2 cellular contexts compared by ENCODE assay signal in the genomic region with DNA sequence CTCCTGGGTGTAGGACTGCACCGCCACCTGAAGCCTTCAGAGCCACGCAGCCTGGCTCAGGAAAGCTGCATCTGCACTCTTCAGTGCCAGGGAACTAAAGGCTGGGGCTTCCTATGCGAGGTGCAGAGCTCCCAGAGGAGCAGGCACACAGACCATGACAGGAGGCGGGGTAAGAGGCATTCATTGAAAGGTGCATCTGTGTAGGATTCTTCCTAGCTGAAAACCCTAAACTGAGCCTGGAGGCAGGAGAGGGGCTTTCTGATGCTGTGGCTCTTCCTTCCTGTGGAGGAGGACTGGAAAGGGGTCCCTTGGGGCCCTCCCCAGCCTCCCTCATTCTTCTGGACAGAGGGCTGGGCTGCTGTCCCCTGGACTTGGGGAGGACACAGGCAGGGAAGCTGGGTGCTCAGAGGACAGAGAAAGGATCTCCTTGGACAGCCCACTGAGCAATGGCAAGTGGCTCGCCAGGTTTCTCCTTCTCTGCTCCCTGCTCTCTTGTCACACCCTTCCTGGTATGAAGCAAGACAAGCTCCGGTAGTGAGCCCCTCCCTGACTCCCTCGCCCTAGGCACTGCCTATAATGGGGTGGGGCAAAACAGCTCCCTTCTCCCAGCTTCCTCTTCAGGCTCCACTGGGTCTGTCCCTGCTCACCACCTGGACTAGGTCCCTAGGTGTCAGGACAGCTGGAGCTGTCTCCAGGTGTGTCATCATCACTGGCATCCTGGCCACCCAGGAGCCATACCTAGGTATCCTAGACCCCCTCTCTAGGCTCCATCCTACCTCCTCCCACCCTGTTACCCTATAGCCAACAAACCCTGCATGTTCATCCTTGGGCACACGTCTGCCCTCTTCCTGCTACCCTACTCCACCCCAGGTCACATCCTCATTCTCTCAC.
TF ChIP-seq lines count a peak whose summit lies in the region.

No MANE protein-coding gene starts in this region.

TF ChIP-seq in K562, 482 proteins besides CTCF, POLR2A, EP300 and RAD21 (continues in another document):
- TF ChIP-seq EWSR1 (IDR thresholded peaks at IDR 0.05; ENCODE audit: borderline replicate concordance, low read depth, partially characterized antibody) (no peak), RFX7 (CRISPR knock-in tag; IDR thresholded peaks at IDR 0.05) (no peak), CEBPB (tag; IDR thresholded peaks at IDR 0.05) (peak; percentile 96), CBX1 (IDR thresholded peaks at IDR 0.05; ENCODE audit: low read depth) (no peak), ZNF347 (CRISPR knock-in tag; IDR thresholded peaks at IDR 0.05; ENCODE audit: low read depth) (no peak), TEAD2 (tag; IDR thresholded peaks at IDR 0.05) (no peak), SPI1 (IDR thresholded peaks at IDR 0.05; ENCODE audit: borderline replicate concordance, low read depth, low read length) (no peak), PURB (CRISPR knock-in tag; IDR thresholded peaks at IDR 0.05; ENCODE audit: low read depth) (no peak), NRF1 (conservative IDR thresholded peaks at IDR 0.05 in 1 of 2, IDR thresholded peaks at IDR 0.05 in 1 of 2) (peak in 1 of 2 experiments; percentile 22; a peak in 1 of 4 replicates), ZNF224 (CRISPR knock-in tag; IDR thresholded peaks at IDR 0.05) (no peak), TAF9B (IDR thresholded peaks at IDR 0.05; ENCODE audit: partially characterized antibody) (no peak), RFX5 (IDR thresholded peaks at IDR 0.05; ENCODE audit: low read depth, low read length) (no peak), FOS (IDR thresholded peaks at IDR 0.05; ENCODE audit: extremely low read depth, insufficient read length) (no peak), PHB2 (IDR thresholded peaks at IDR 0.05; ENCODE audit: low read depth) (no peak), ZNF766 (CRISPR knock-in tag; conservative IDR thresholded peaks at IDR 0.05) (no peak), GTF2F1 (IDR thresholded peaks at IDR 0.05; ENCODE audit: low read depth, low read length) (no peak), SP1 (CRISPR knock-in tag; IDR thresholded peaks at IDR 0.05) (no peak), KDM2B (CRISPR knock-in tag; IDR thresholded peaks at IDR 0.05) (no peak), SIN3A (IDR thresholded peaks at IDR 0.05; ENCODE audit: borderline replicate concordance in 2 of 2, control insufficient read depth in 1 of 2, low read depth in 2 of 2, low read length in 2 of 2) (no peak), CEBPG (CRISPR knock-in tag; IDR thresholded peaks at IDR 0.05) (peak; percentile 68), CEBPG (tag; conservative IDR thresholded peaks at IDR 0.05 in 1 of 2, IDR thresholded peaks at IDR 0.05 in 1 of 2) (peak; percentile 59 to 75; a peak in 3 of 4 replicates), TRIM28 (IDR thresholded peaks at IDR 0.05) (no peak)
- TF ChIP-seq, protein P1, sequence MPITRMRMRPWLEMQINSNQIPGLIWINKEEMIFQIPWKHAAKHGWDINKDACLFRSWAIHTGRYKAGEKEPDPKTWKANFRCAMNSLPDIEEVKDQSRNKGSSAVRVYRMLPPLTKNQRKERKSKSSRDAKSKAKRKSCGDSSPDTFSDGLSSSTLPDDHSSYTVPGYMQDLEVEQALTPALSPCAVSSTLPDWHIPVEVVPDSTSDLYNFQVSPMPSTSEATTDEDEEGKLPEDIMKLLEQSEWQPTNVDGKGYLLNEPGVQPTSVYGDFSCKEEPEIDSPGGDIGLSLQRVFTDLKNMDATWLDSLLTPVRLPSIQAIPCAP (CRISPR knock-in tag; IDR thresholded peaks at IDR 0.05; ENCODE audit: borderline replicate concordance) = no peak
- TF ChIP-seq, protein P2, sequence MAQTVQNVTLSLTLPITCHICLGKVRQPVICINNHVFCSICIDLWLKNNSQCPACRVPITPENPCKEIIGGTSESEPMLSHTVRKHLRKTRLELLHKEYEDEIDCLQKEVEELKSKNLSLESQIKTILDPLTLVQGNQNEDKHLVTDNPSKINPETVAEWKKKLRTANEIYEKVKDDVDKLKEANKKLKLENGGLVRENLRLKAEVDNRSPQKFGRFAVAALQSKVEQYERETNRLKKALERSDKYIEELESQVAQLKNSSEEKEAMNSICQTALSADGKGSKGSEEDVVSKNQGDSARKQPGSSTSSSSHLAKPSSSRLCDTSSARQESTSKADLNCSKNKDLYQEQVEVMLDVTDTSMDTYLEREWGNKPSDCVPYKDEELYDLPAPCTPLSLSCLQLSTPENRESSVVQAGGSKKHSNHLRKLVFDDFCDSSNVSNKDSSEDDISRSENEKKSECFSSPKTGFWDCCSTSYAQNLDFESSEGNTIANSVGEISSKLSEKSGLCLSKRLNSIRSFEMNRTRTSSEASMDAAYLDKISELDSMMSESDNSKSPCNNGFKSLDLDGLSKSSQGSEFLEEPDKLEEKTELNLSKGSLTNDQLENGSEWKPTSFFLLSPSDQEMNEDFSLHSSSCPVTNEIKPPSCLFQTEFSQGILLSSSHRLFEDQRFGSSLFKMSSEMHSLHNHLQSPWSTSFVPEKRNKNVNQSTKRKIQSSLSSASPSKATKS (CRISPR knock-in tag; IDR thresholded peaks at IDR 0.05) = no peak
- TF ChIP-seq, protein P3, sequence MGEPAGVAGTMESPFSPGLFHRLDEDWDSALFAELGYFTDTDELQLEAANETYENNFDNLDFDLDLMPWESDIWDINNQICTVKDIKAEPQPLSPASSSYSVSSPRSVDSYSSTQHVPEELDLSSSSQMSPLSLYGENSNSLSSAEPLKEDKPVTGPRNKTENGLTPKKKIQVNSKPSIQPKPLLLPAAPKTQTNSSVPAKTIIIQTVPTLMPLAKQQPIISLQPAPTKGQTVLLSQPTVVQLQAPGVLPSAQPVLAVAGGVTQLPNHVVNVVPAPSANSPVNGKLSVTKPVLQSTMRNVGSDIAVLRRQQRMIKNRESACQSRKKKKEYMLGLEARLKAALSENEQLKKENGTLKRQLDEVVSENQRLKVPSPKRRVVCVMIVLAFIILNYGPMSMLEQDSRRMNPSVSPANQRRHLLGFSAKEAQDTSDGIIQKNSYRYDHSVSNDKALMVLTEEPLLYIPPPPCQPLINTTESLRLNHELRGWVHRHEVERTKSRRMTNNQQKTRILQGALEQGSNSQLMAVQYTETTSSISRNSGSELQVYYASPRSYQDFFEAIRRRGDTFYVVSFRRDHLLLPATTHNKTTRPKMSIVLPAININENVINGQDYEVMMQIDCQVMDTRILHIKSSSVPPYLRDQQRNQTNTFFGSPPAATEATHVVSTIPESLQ (CRISPR knock-in tag; IDR thresholded peaks at IDR 0.05) = no peak
- TF ChIP-seq, protein P4, sequence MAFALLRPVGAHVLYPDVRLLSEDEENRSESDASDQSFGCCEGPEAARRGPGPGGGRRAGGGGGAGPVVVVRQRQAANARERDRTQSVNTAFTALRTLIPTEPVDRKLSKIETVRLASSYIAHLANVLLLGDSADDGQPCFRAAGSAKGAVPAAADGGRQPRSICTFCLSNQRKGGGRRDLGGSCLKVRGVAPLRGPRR (CRISPR knock-in tag; IDR thresholded peaks at IDR 0.05) = no peak
- TF ChIP-seq, protein P5, sequence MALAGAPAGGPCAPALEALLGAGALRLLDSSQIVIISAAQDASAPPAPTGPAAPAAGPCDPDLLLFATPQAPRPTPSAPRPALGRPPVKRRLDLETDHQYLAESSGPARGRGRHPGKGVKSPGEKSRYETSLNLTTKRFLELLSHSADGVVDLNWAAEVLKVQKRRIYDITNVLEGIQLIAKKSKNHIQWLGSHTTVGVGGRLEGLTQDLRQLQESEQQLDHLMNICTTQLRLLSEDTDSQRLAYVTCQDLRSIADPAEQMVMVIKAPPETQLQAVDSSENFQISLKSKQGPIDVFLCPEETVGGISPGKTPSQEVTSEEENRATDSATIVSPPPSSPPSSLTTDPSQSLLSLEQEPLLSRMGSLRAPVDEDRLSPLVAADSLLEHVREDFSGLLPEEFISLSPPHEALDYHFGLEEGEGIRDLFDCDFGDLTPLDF (CRISPR knock-in tag; IDR thresholded peaks at IDR 0.05) = no peak

TF ChIP-seq in HEK293T, 16 proteins besides CTCF, POLR2A, EP300 and RAD21:
- TF ChIP-seq ZNF384 (IDR thresholded peaks at IDR 0.05) (no peak), FOXK2 (IDR thresholded peaks at IDR 0.05) (no peak), SUZ12 (IDR thresholded peaks at IDR 0.05) (no peak), NFRKB (IDR thresholded peaks at IDR 0.05) (no peak), TARDBP (IDR thresholded peaks at IDR 0.05) (no peak), CTBP1 (IDR thresholded peaks at IDR 0.05; ENCODE audit: borderline replicate concordance) (no peak), BHLHE40 (IDR thresholded peaks at IDR 0.05; ENCODE audit: borderline replicate concordance) (no peak), ARNT (IDR thresholded peaks at IDR 0.05) (no peak), SP1 (IDR thresholded peaks at IDR 0.05) (no peak), HDGF (IDR thresholded peaks at IDR 0.05; ENCODE audit: borderline replicate concordance) (no peak), L3MBTL2 (conservative IDR thresholded peaks at IDR 0.05) (no peak), LEF1 (IDR thresholded peaks at IDR 0.05; ENCODE audit: borderline replicate concordance) (no peak), FOXA1 (IDR thresholded peaks at IDR 0.05) (no peak), ELF4 (IDR thresholded peaks at IDR 0.05) (no peak), FOXM1 (IDR thresholded peaks at IDR 0.05; ENCODE audit: borderline replicate concordance) (no peak)
- TF ChIP-seq, protein P6, sequence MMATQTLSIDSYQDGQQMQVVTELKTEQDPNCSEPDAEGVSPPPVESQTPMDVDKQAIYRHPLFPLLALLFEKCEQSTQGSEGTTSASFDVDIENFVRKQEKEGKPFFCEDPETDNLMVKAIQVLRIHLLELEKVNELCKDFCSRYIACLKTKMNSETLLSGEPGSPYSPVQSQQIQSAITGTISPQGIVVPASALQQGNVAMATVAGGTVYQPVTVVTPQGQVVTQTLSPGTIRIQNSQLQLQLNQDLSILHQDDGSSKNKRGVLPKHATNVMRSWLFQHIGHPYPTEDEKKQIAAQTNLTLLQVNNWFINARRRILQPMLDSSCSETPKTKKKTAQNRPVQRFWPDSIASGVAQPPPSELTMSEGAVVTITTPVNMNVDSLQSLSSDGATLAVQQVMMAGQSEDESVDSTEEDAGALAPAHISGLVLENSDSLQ (IDR thresholded peaks at IDR 0.05) = no peak
